12 cellular contexts compared by ENCODE assay signal in genomic region chr16:19284207-19284606, GRCh38. TPM values are rescaled to one million over a fixed set of nuclear protein-coding genes. Genes with fewer than 3 reads are reported as not detected.
DNase-seq lines count a peak whose midpoint lies in the region; ATAC-seq and TF ChIP-seq lines count a peak whose summit lies in the region.
"Had no signal": no experiment of that assay in that cellular context is flagged by ENCODE, and none has a peak within 500 bp of the region (broad histone marks: within the 10 kb centered on the region; RNA-seq: fewer than 3 reads in every experiment).

No MANE protein-coding gene starts in this region.

- ATAC-seq in left lobe of liver: peak; percentile 89
- ATAC-seq in HG02623 (IDR thresholded peaks at IDR 0.05; ENCODE audit: unreplicated experiment): no peak

- H3K36me3 Mint-ChIP-seq in H9 (ENCODE audit: insufficient read depth in 1 of 3, low read depth in 3 of 3): peaks cover 0 to 3% (median 0%) of the 10 kb centered on the region in 3 experiments; a peak in 2 of 7 replicates

- H3K23ac ChIP-seq in H9 (ENCODE audit: insufficient read length, low read depth, low read length): no peak overlapping the region

- CTCF ChIA-PET in A673 (lab: Charles Lee): no interaction called here

- no peak overlapping the region for H4K8ac ChIP-seq in H9 (replicated peaks; ENCODE audit: insufficient read length, low read depth, low read length)

- no peak overlapping the region for H3T11ph ChIP-seq in H9 (ENCODE audit: low read length)

- peak; percentile 37 for DNase-seq in A673 (ENCODE audit: low spot score)
- peak; percentile 71 for DNase-seq in HT1080 (ENCODE audit: low read depth)
- peak in 47 of 56 donors; percentile 3 to 86 (median 47) for DNase-seq in amygdala (lab: John Stamatoyannopoulos, UW)
- peak; percentile 76 for DNase-seq in left lobe of liver (ENCODE audit: low spot score)
- no peak for DNase-seq in H9
- no peak for DNase-seq in foreskin melanocyte
- DNase-seq in MM.1S: no peak
- DNase-seq: WERI-Rb-1 had no signal

- H3K9me2 ChIP-seq in MM.1S (replicated peaks; ENCODE audit: insufficient read depth, low read length): no peaks in the 10 kb centered on the region

- H3K4me1 ChIP-seq in A673 (ENCODE audit: insufficient read depth, low read length, poor library complexity, severe bottlenecking) (no peaks in the 10 kb centered on the region), H9 (ENCODE audit: insufficient read depth, low read length) (peaks cover 11% of the 10 kb centered on the region; the same call in 1 of the 2 replicates), MM.1S (ENCODE audit: low read length) (no peaks in the 10 kb centered on the region)
- H3K4me1 ChIP-seq: upper lobe of left lung had no signal

- no peaks in the 10 kb centered on the region for H3K36me3 ChIP-seq in A673 (ENCODE audit: insufficient read depth, low read length, poor library complexity, severe bottlenecking)
- no peaks in the 10 kb centered on the region for H3K36me3 ChIP-seq in MM.1S (replicated peaks; ENCODE audit: insufficient read depth, low read length)
- H3K36me3 ChIP-seq: upper lobe of left lung, WERI-Rb-1 had no signal

- H3K56ac ChIP-seq in H9 (ENCODE audit: insufficient read length, low read depth, low read length): no peak overlapping the region

- H2AK5ac ChIP-seq in H9 (ENCODE audit: insufficient read length, low read length): no peak overlapping the region

- no peak overlapping the region for H3K18ac ChIP-seq in H9 (ENCODE audit: insufficient read length, low read depth, low read length)

- TF ChIP-seq CTCF in A673 (conservative IDR thresholded peaks at IDR 0.05; ENCODE audit: low read depth, low read length) (no peak), H9 (conservative IDR thresholded peaks at IDR 0.05) (no peak), MM.1S (IDR thresholded peaks at IDR 0.05; ENCODE audit: low read length) (no peak)

- H3K4me1 Mint-ChIP-seq in H9: peaks cover 43% of the 10 kb centered on the region in 2 experiments

- H2BK20ac ChIP-seq in H9 (ENCODE audit: low read depth, low read length, poor library complexity, severe bottlenecking): no peak overlapping the region

- H3K9ac ChIP-seq in H9 (ENCODE audit: extremely low read depth, insufficient read length, low read length) (no peak overlapping the region), MM.1S (ENCODE audit: low read length) (no peak overlapping the region)

- H2BK5ac ChIP-seq in H9 (ENCODE audit: insufficient read length, low read length): no peak overlapping the region

- H3K79me1 ChIP-seq in H9 (ENCODE audit: insufficient read depth, low read depth, low read length, poor library complexity, severe bottlenecking): no peaks in the 10 kb centered on the region

- H3K9me3 ChIP-seq in A673 (ENCODE audit: low read depth, low read length, poor library complexity, severe bottlenecking) (no peaks in the 10 kb centered on the region), H9 (ENCODE audit: control insufficient read depth, low read depth, low read length) (no peaks in the 10 kb centered on the region), MM.1S (replicated peaks; ENCODE audit: insufficient read depth, low read length) (no peaks in the 10 kb centered on the region)
- H3K9me3 ChIP-seq: upper lobe of left lung had no signal

- H4K20me1 ChIP-seq in H9 (ENCODE audit: control insufficient read depth, insufficient read depth, insufficient read length): no peaks in the 10 kb centered on the region
- no peaks in the 10 kb centered on the region for H4K20me1 ChIP-seq in MM.1S (ENCODE audit: insufficient read depth, low read length)

- no CpG with 5 or more reads among the region's 1 CpG for WGBS in H9 (ENCODE audit: extremely low coverage, insufficient read length, low lambda C conversion rate)

- H3K4ac ChIP-seq in H9 (ENCODE audit: low read depth, low read length): no peak overlapping the region

- no peak overlapping the region for H3K27ac Mint-ChIP-seq in H9

- peaks cover 3 to 5% of the 10 kb centered on the region in 2 experiments; a peak in 2 of 5 replicates for H3K9me3 Mint-ChIP-seq in H9

- H3K27ac ChIP-seq in A673 (ENCODE audit: low read depth, low read length, poor library complexity, severe bottlenecking): no peak overlapping the region
- no peak overlapping the region for H3K27ac ChIP-seq in H9 (ENCODE audit: insufficient read length, low read depth, low read length)
- no peak overlapping the region for H3K27ac ChIP-seq in MM.1S (ENCODE audit: low read length)
- H3K27ac ChIP-seq: skin epidermis, upper lobe of left lung, WERI-Rb-1 had no signal

- BruUV-seq in A673 (replicated peaks; lab: Mats Ljungman, UMichigan): no TSS peak

- H4K5ac ChIP-seq in H9 (ENCODE audit: insufficient read length, low read depth, low read length): no peak overlapping the region

- H3K14ac ChIP-seq in H9 (ENCODE audit: insufficient read depth, low read length): no peak overlapping the region

- H3K27me3 Mint-ChIP-seq in H9 (ENCODE audit: low read depth): no peaks in the 10 kb centered on the region

- H3K27me3 ChIP-seq in A673 (replicated peaks; ENCODE audit: insufficient read depth, low read depth, low read length, poor library complexity) (no peaks in the 10 kb centered on the region), H9 (ENCODE audit: insufficient read depth, low read length) (no peaks in the 10 kb centered on the region), MM.1S (replicated peaks; ENCODE audit: insufficient read depth, low read length) (no peaks in the 10 kb centered on the region)
- H3K27me3 ChIP-seq: upper lobe of left lung had no signal

- H2BK12ac ChIP-seq in H9 (ENCODE audit: insufficient read length, low read depth, low read length): no peak overlapping the region

- POLR2A ChIA-PET in A673 (lab: Charles Lee; ENCODE audit: low non-redundant PET): no interaction called here

- H2BK15ac ChIP-seq in H9 (ENCODE audit: low read depth, low read length): no peak overlapping the region

- intact Hi-C loops in A673 (cut with micrococcal nuclease; ENCODE audit: unreplicated experiment): no loop called here

- H3K79me2 ChIP-seq in H9 (ENCODE audit: insufficient read depth, low read length): no peaks in the 10 kb centered on the region
- no peaks in the 10 kb centered on the region for H3K79me2 ChIP-seq in MM.1S (ENCODE audit: low read length)

- H3K4me3 Mint-ChIP-seq in H9: no peak overlapping the region

- H3K23me2 ChIP-seq in H9 (ENCODE audit: insufficient read length, low read depth, low read length, poor library complexity, severe bottlenecking): no peaks in the 10 kb centered on the region

- no peak overlapping the region for H2BK120ac ChIP-seq in H9 (ENCODE audit: low read depth, low read length, poor library complexity, severe bottlenecking)

- H4K91ac ChIP-seq in H9 (ENCODE audit: insufficient read length, low read depth, low read length): no peak overlapping the region

- no peak overlapping the region for H3K4me3 ChIP-seq in A673 (ENCODE audit: low read depth, low read length, poor library complexity, severe bottlenecking)
- H3K4me3 ChIP-seq in MM.1S (ENCODE audit: low read length): no peak overlapping the region
- H3K4me3 ChIP-seq: skin epidermis, upper lobe of left lung had no signal

- H2AFZ ChIP-seq in H9 (ENCODE audit: low read length): no peak overlapping the region
- H2AFZ ChIP-seq in MM.1S (ENCODE audit: low read length): no peak overlapping the region

- H3F3A ChIP-seq in MM.1S (ENCODE audit: insufficient read depth, low read length): no peaks in the 10 kb centered on the region

- H3K4me2 ChIP-seq in H9 (ENCODE audit: insufficient read depth, insufficient read length, low read length): no peak overlapping the region
- no peak overlapping the region for H3K4me2 ChIP-seq in MM.1S (ENCODE audit: low read depth, low read length)

RNA-seq across cellular contexts. Expression of gene CLEC19A, which starts 1.3 kb away (rescaled TPM):
- total RNA-seq in A673 (2021) (not detected in 2 replicates), left lobe of liver (not detected), H9 (2021) (0.20 TPM in 1 of 2 replicates, not detected in the other)
- not detected in 2 replicates for total RNA-seq in HT1080 (2014; rRNA removed; shearing (Covaris generic))
- polyA plus RNA-seq in HT1080 (2015; cell fraction: cytosol; rRNA removed): not detected in 2 replicates
- not detected in 2 replicates for polyA plus RNA-seq in HT1080 (2015; cell fraction: nucleus; rRNA removed)
- total RNA-seq: astrocyte, upper lobe of left lung had no signal

Comparison
In these comparisons a context has a peak if more than half of its experiments do, and no peak if none do; other contexts are left out.
1. DNase-seq: peak in A673 (single experiment), HT1080 (single experiment), amygdala (47 of 56) and left lobe of liver (single experiment); none in H9 (single experiment), foreskin melanocyte (single experiment) and MM.1S (single experiment).